In the genomic region with DNA sequence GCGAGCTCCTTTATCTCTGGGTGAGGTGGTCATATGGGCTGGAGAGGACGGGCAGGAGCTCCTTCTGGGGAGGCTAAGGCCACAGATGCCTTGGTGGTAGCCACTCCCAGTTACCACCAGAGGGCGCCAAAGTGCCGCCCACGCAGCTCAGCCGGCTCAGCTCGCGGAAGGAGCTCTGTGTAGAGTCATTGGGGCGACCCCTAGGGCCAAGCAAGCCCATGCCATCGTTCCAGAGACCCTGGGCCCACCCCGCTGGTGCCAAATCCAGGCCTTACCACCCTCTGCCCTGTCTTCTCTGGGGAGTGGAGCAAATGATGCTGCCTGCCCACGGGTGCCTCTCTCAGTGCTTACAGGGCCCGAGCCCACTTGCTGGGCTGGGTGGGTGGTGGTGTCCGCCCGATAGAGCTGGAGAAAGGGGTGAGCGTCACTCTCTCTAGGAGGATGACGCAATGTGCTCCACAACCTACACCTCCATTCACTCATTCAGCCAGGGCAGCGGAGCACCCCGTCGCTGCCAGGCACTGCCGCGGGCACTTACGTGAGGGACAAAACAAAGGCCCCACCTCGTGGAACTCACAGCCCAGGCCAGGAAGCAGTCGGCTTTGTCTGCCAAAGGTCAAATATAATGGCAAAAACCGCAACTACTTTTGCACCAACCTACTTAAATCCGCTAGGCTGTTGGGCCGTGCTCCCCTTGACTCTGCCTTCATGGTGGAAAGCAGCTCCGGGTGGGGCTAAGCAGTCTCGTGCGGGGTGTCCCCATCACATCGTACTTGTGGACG, we compare ENCODE assay signal across 8 cellular contexts. TPM values are rescaled to one million over a fixed set of nuclear protein-coding genes. Genes with fewer than 3 reads are reported as not detected.
A peak's percentile ranks its signal among the peaks of the same experiment; 100 is the strongest.
DNase-seq lines count a peak whose midpoint lies in the region; ATAC-seq and TF ChIP-seq lines count a peak whose summit lies in the region.

No MANE protein-coding gene starts in this region.

- peak; percentile 97 to 99 for TF ChIP-seq CTCF in left lung (IDR thresholded peaks at IDR 0.05)

- H3K27me3 ChIP-seq in left lung = peaks cover 5 to 51% of the 10 kb centered on the region in 2 donors

- ATAC-seq in HG02970 (IDR thresholded peaks at IDR 0.05; ENCODE audit: low FRiP score, unreplicated experiment) = peak; percentile 53
- ATAC-seq in left lung = peak; percentile 85

- peaks cover 9 to 25% of the 10 kb centered on the region in 2 donors for H3K4me1 ChIP-seq in left lung

- H3K27ac ChIP-seq in left lung = no peak overlapping the region

- peaks cover 0 to 10% of the 10 kb centered on the region in 2 donors for H3K36me3 ChIP-seq in left lung

- peak; percentile 71 to 77 for DNase-seq in NCI-H2081 (lab: John Stamatoyannopoulos, UW)
- no peak for DNase-seq in NCI-H2081 treated with DMSO at 0.1 percent for 48 hours (lab: John Stamatoyannopoulos, UW)
- DNase-seq in NCI-H345 (lab: John Stamatoyannopoulos, UW) = peak; percentile 82
- DNase-seq in activated CD4-positive, alpha-beta T cell treated with anti-CD3 and anti-CD28 coated beads for 4 hours = peak; percentile 74 to 80
- DNase-seq in cerebellum (ENCODE audit: low spot score) = peak; percentile 91
- DNase-seq in left lung = peak; percentile 75 to 93
- peak; percentile 56 to 78 (median 58) for DNase-seq in stimulated activated CD4-positive, alpha-beta T cell treated with anti-CD3 and anti-CD28 coated beads, TNF-alpha, amount 100 ng/mL, for 1 hour (ENCODE audit: low read depth in 3 of 3, low spot score in 1 of 3)

- H3K4me3 ChIP-seq in left lung = no peak overlapping the region

- intact Hi-C loops in left lung (cut with DNase I) = no loop called here

- H3K9me3 ChIP-seq in left lung = no peaks in the 10 kb centered on the region

RNA-seq across cellular contexts. Expression of a gene that starts 13.8 kb away (rescaled TPM):
- 33.7 TPM for total RNA-seq in cerebellum
- 10 to 100 TPM; 38.7 to 48.3 TPM for total RNA-seq in left lung

RNA-seq across cellular contexts. Expression of a gene that starts 30.6 kb away (rescaled TPM):
- total RNA-seq in cerebellum (0.27 TPM), left lung (not detected)

RNA-seq across cellular contexts. Expression of a gene that starts 30.7 kb away (rescaled TPM):
- total RNA-seq in cerebellum (25.6 TPM), left lung (not detected)

RNA-seq across cellular contexts. Expression of a gene that starts 51.1 kb away (rescaled TPM):
- total RNA-seq in cerebellum (38.9 TPM), left lung (1 to 10 TPM; 2.1 to 2.6 TPM)

Comparison
In these comparisons a context has a peak if more than half of its experiments do, and no peak if none do; other contexts are left out.
1. RNA of a gene that starts 30.7 kb away (total RNA-seq): 25.6 TPM in cerebellum (single experiment); not detected in left lung; every median in the first group is over 10 times any median in the second.